In the genomic region with DNA sequence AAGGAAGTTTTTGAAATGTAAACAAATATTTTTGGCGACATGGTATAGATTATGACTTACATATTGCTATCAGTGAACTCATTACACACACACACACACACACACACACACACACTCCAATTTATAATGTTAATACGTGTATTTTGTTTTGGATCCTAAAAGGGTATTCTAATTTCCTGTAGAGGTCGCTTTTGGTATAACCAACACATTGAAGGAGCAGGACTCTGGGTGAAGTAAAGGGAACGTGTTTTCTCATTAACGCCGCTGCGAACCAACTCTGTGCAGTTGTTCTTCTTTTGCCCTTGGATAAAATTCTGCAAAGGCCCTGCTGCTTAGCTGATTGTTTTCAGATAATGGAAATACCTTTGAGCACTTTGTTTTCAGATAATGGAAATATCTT, we compare ENCODE assay signal across 8 cellular contexts.
DNase-seq lines count a peak whose midpoint lies in the region; ATAC-seq and TF ChIP-seq lines count a peak whose summit lies in the region.

No MANE protein-coding gene starts in this region.

- peak; percentile 79 for ATAC-seq in HG02885 (IDR thresholded peaks at IDR 0.05; ENCODE audit: poor library complexity, unreplicated experiment)
- ATAC-seq in RWPE2 (ENCODE audit: low read depth), result no peak

- DNase-seq in DMS53 (lab: John Stamatoyannopoulos, UW) (peak; percentile 56), DMS53 treated with DMSO at 0.1 percent for 48 hours (lab: John Stamatoyannopoulos, UW; ENCODE audit: unreplicated experiment) (no peak), RWPE2 (ENCODE audit: low spot score) (no peak), putamen (ENCODE audit: low spot score) (peak; percentile 27), GM13977 (ENCODE audit: low spot score) (no peak)
- no peak for DNase-seq in activated CD4-positive, alpha-beta T cell treated with anti-CD3 and anti-CD28 coated beads, Interleukin-2, amount 50 U/mL, for 48 hours
- no peak for DNase-seq in activated CD8-positive, alpha-beta memory T cell treated with anti-CD3 and anti-CD28 coated beads for 24 hours

- H3K36me3 ChIP-seq in RWPE2 (ENCODE audit: low read depth), result no peaks in the 10 kb centered on the region

- no peaks in the 10 kb centered on the region for H3K9me3 ChIP-seq in RWPE2 (ENCODE audit: severe bottlenecking)

- TF ChIP-seq CTCF in RWPE2 (IDR thresholded peaks at IDR 0.05; ENCODE audit: poor library complexity, severe bottlenecking) (peak; percentile 5), GM13977 (IDR thresholded peaks at IDR 0.05; ENCODE audit: extremely low read depth, insufficient read depth, missing control alignments) (no peak)

- in situ Hi-C loops in GM13977 (cut with MboI; ENCODE audit: low pct_unique_long_range_greater_than_20kb, low sequenced_read_pairs, unreplicated experiment), result no loop called here

- H3K4me3 ChIP-seq in RWPE2 (ENCODE audit: severe bottlenecking), result no peak overlapping the region

- H3K27ac ChIP-seq in RWPE2 (ENCODE audit: poor library complexity, severe bottlenecking), result no peak overlapping the region

- no peaks in the 10 kb centered on the region for H3K27me3 ChIP-seq in RWPE2 (ENCODE audit: insufficient read depth, poor library complexity, severe bottlenecking)

- H3K4me1 ChIP-seq in RWPE2 (ENCODE audit: insufficient read depth, poor library complexity, severe bottlenecking), result no peaks in the 10 kb centered on the region

Comparison
In these comparisons a context has a peak if more than half of its experiments do, and no peak if none do; other contexts are left out.
1. DNase-seq: peak in DMS53 (single experiment) and putamen (single experiment); none in DMS53 treated with DMSO at 0.1 percent for 48 hours (single experiment), RWPE2 (single experiment), activated CD4-positive, alpha-beta T cell treated with anti-CD3 and anti-CD28 coated beads, Interleukin-2, amount 50 U/mL, for 48 hours (0 of 2), activated CD8-positive, alpha-beta memory T cell treated with anti-CD3 and anti-CD28 coated beads for 24 hours (single experiment) and GM13977 (single experiment).